12 cellular contexts compared by ENCODE assay signal in the genomic region with DNA sequence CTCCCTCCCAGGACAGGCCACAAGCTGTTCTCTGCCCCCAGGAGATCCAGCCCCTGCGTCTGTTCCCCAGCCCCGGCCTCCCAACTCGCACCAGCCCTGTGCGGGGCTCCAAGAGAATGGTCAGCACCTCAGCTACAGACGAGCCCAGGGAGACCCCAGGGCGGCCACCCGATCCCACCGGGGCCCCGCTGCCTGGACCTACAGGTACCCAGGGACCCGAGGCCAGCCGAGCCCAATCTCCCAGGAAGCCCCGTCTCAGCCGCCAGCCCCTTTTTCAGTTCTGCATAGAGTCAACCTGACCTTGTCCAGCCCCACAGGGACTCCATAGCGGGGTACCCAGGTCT. TPM values are rescaled to one million over a fixed set of nuclear protein-coding genes. Genes with fewer than 3 reads are reported as not detected.
"Had no signal": no experiment of that assay in that cellular context is flagged by ENCODE, and none has a peak within 500 bp of the region (broad histone marks: within the 10 kb centered on the region; RNA-seq: fewer than 3 reads in every experiment).

No MANE protein-coding gene starts in this region.

- H3K4me3 Mint-ChIP-seq: nephron had no signal

- H3K27ac ChIP-seq: colonic mucosa, left lung, tibial artery, upper lobe of left lung, uterus had no signal

- H3K27me3 Mint-ChIP-seq: naive B cell had no signal

- ATAC-seq: left lung had no signal

- H3K27me3 ChIP-seq: colonic mucosa, left lung, tibial artery, upper lobe of left lung, uterus had no signal

- H3K4me3 ChIP-seq: colonic mucosa, left lung, tibial artery, upper lobe of left lung, uterus had no signal

- H3K9me3 ChIP-seq: colonic mucosa, left lung, tibial artery, upper lobe of left lung, uterus had no signal

- H3K27ac Mint-ChIP-seq: naive B cell, nephron had no signal

- H3K9me3 Mint-ChIP-seq: naive B cell, nephron had no signal

- H3K36me3 ChIP-seq: uterus had no signal

- DNase-seq: colonic mucosa; effector CD8-positive, alpha-beta T cell; naive B cell; small intestine; stimulated activated naive CD4-positive, alpha-beta T cell treated with Interleukin-2 at 50 U/mL for 16 hours; tibial artery; uterus had no signal

RNA-seq across cellular contexts. Expression of gene CAMSAP3, which starts 54.2 kb away (rescaled TPM):
- total RNA-seq: dermis microvascular lymphatic vessel endothelial cell, fibroblast of lung had no signal
- polyA plus RNA-seq: fibroblast of lung had no signal
